In genomic region chr14:93959239-93960107, GRCh38 we compare ENCODE assay signal across 8 cellular contexts. TPM values are rescaled to one million over a fixed set of nuclear protein-coding genes. Genes with fewer than 3 reads are reported as not detected.
DNase-seq lines count a peak whose midpoint lies in the region; ATAC-seq and TF ChIP-seq lines count a peak whose summit lies in the region.

No MANE protein-coding gene starts in this region.

- no peaks in the 10 kb centered on the region for H3K9me3 ChIP-seq in esophagus muscularis mucosa
- H3K9me3 ChIP-seq in parathyroid adenoma (ENCODE audit: control insufficient read depth, low read length), result no peaks in the 10 kb centered on the region

- TF ChIP-seq EP300 in esophagus muscularis mucosa (IDR thresholded peaks at IDR 0.05), result no peak

- H3K9ac ChIP-seq in parathyroid adenoma, result no peak overlapping the region

- H2AFZ ChIP-seq in parathyroid adenoma, result peak overlapping the region; percentile 74

- TF ChIP-seq CTCF in esophagus muscularis mucosa (IDR thresholded peaks at IDR 0.05) (no peak), parathyroid adenoma (IDR thresholded peaks at IDR 0.05) (no peak)

- DNase-seq in NCI-H226 (peak; percentile 97), esophagus muscularis mucosa (ENCODE audit: extremely low spot score) (no peak), NCI-H2081 (lab: John Stamatoyannopoulos, UW) (no peak), NCI-H82 (lab: John Stamatoyannopoulos, UW) (no peak)
- peak; percentile 84 for DNase-seq in activated CD8-positive, alpha-beta memory T cell treated with anti-CD3 and anti-CD28 coated beads, Interleukin-2, amount 50 U/mL, for 1 hour (ENCODE audit: extremely low read depth)

- intact Hi-C loops in esophagus muscularis mucosa (cut with DNase I), result no loop called here

- TF ChIP-seq POLR2A in GM18505 (IDR thresholded peaks at IDR 0.05; ENCODE audit: borderline replicate concordance, extremely low read depth, insufficient read depth, insufficient read length), result peak; percentile 86
- TF ChIP-seq POLR2A in esophagus muscularis mucosa (IDR thresholded peaks at IDR 0.05; ENCODE audit: low read depth), result no peak

- H3K27me3 ChIP-seq in esophagus muscularis mucosa, result no peaks in the 10 kb centered on the region
- no peaks in the 10 kb centered on the region for H3K27me3 ChIP-seq in parathyroid adenoma (ENCODE audit: control insufficient read depth, insufficient read depth, low read length)

- WGBS in esophagus muscularis mucosa, result 55% methylated on average over 21 of the region's 23 CpGs

- H3K4me1 ChIP-seq in esophagus muscularis mucosa, result peaks cover 64 to 90% (median 84%) of the 10 kb centered on the region in 4 donors
- peaks cover 17% of the 10 kb centered on the region for H3K4me1 ChIP-seq in parathyroid adenoma

- peaks cover 0 to 47% (median 22%) of the 10 kb centered on the region in 4 donors for H3K36me3 ChIP-seq in esophagus muscularis mucosa
- no peaks in the 10 kb centered on the region for H3K36me3 ChIP-seq in parathyroid adenoma (ENCODE audit: control insufficient read depth, insufficient read depth, low read length)

- no peaks in the 10 kb centered on the region for H3K79me2 ChIP-seq in parathyroid adenoma

- no peak overlapping the region for H3K4me3 ChIP-seq in esophagus muscularis mucosa
- H3K4me3 ChIP-seq in parathyroid adenoma (ENCODE audit: low read depth, low read length), result no peak overlapping the region

- H3K27ac ChIP-seq in esophagus muscularis mucosa (replicated peaks in 1 of 4), result peak overlapping the region; percentile 78 to 94 (median 90)
- H3K27ac ChIP-seq in parathyroid adenoma, result peak overlapping the region; percentile 17

- H3K4me2 ChIP-seq in parathyroid adenoma (ENCODE audit: low read length), result no peak overlapping the region

- ATAC-seq in GM18505 (IDR thresholded peaks at IDR 0.05; ENCODE audit: unreplicated experiment) (peak; percentile 69), HG02678 (IDR thresholded peaks at IDR 0.05; ENCODE audit: unreplicated experiment) (peak; percentile 65)

RNA-seq across cellular contexts. Expression of gene ASB2, which starts 16.9 kb away (rescaled TPM):
- 100 to 1,000 TPM in 3 of 4 donors, 10 to 100 TPM in 1; 53.5 to 164 (median 105) TPM for total RNA-seq in esophagus muscularis mucosa

RNA-seq across cellular contexts. Expression of gene FAM181A, which starts 32.3 kb away (rescaled TPM):
- not detected for total RNA-seq in esophagus muscularis mucosa

RNA-seq across cellular contexts. Expression of gene CCDC197, which starts 37.6 kb away (rescaled TPM):
- total RNA-seq in esophagus muscularis mucosa, result not detected

Comparison
In these comparisons a context has a peak if more than half of its experiments do, and no peak if none do; other contexts are left out.
1. DNase-seq: peak in NCI-H226 (single experiment) and activated CD8-positive, alpha-beta memory T cell treated with anti-CD3 and anti-CD28 coated beads, Interleukin-2, amount 50 U/mL, for 1 hour (single experiment); none in esophagus muscularis mucosa (single experiment), NCI-H2081 (0 of 2) and NCI-H82 (single experiment).